In the genomic region with DNA sequence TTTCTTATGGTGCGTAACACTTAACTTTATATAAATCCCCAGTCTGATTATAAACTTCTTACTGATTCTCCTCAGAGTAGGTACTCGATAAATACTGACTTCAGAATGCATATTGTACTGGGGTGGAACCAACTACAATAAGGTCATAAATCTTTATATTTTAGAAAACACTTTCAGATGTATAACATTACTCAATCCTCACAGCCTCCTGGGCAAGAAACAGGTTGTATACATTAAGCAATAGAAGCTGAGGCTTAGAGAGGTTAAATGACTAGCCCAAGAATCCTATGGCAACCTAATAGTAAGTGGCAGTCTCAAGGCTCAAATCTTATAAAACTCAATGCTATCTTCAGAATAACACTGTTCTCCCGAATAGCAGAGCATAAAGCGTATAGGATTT, we compare ENCODE assay signal across 19 cellular contexts. TPM values are rescaled to one million over a fixed set of nuclear protein-coding genes. Genes with fewer than 3 reads are reported as not detected.
"Had no signal": no experiment of that assay in that cellular context is flagged by ENCODE, and none has a peak within 500 bp of the region (broad histone marks: within the 10 kb centered on the region; RNA-seq: fewer than 3 reads in every experiment).

No MANE protein-coding gene starts in this region.

- H3K4me3 ChIP-seq: heart right ventricle, lower lobe of right lung, sigmoid colon, thoracic aorta, upper lobe of right lung had no signal

- ATAC-seq: activated T-cell treated with anti-CD3 and anti-CD28 coated beads, Interleukin-2, amount 50 U/mL, for 4 hours; heart right ventricle; left cardiac atrium; lower lobe of right lung; naive thymus-derived CD4-positive, alpha-beta T cell; upper lobe of right lung had no signal

- H3K27me3 ChIP-seq: heart right ventricle, sigmoid colon, upper lobe of right lung had no signal

- DNase-seq: activated naive CD4-positive, alpha-beta T cell treated with anti-CD3 and anti-CD28 coated beads, Interleukin-2, amount 10 ng/mL, durations not matched to agents 7 days and 5 days; activated T-cell treated with anti-CD3 and anti-CD28 coated beads, Interleukin-2, amount 50 U/mL, for 4 hours; cerebellar nuclear complex; cortex of kidney; heart right ventricle; islet precursor cell; left cardiac atrium; lower lobe of right lung; naive thymus-derived CD4-positive, alpha-beta T cell; sigmoid colon; stimulated activated CD4-positive, alpha-beta T cell treated with anti-CD3 and anti-CD28 coated beads, Interleukin-2, amount 100 ng/mL, for 48 hours; stimulated activated naive CD4-positive, alpha-beta T cell treated with Interleukin-2 at 50 U/mL for 16 hours; upper lobe of right lung had no signal

- H3K27ac ChIP-seq: lower lobe of right lung, sigmoid colon, thoracic aorta, upper lobe of right lung had no signal

- H3K9me3 ChIP-seq: lower lobe of right lung, sigmoid colon, thoracic aorta, upper lobe of right lung had no signal

- H3K36me3 ChIP-seq: heart right ventricle, lower lobe of right lung, sigmoid colon, thoracic aorta, upper lobe of right lung had no signal

RNA-seq across cellular contexts. Expression of a gene that starts 15.6 kb away (rescaled TPM):
- total RNA-seq: fibroblast of villous mesenchyme; left cardiac atrium; mesenteric fat pad; naive thymus-derived CD4-positive, alpha-beta T cell; osteoblast; posterior vena cava; T-helper 2 cell treated with Interferon-gamma antibody and Interleukin-4, amounts not matched to agents 100 ng/mL and 5 ng/mL, for 36 hours had no signal
